10 cellular contexts compared by ENCODE assay signal in genomic region chr17:32491371-32492280, GRCh38. TPM values are rescaled to one million over a fixed set of nuclear protein-coding genes. Genes with fewer than 3 reads are reported as not detected.
DNase-seq lines count a peak whose midpoint lies in the region; ATAC-seq and TF ChIP-seq lines count a peak whose summit lies in the region.
"Had no signal": no experiment of that assay in that cellular context is flagged by ENCODE, and none has a peak within 500 bp of the region (broad histone marks: within the 10 kb centered on the region; RNA-seq: fewer than 3 reads in every experiment).

No MANE protein-coding gene starts in this region.

- H3K36me3 ChIP-seq in transverse colon, result no peaks in the 10 kb centered on the region

- in situ Hi-C loops in GM13976 (cut with MboI; ENCODE audit: low sequenced_read_pairs, unreplicated experiment), result no loop called here
- in situ Hi-C loops in transverse colon (cut with MboI; ENCODE audit: low pct_ligation_motif_present in 1 of 4, low pct_unique_long_range_greater_than_20kb in 1 of 4, low sequenced_read_pairs in 3 of 4), result loop anchor here in 2 of 4 donors (25.0 kb wide), 2 partner anchors 271 to 421 kb away; no protein-coding TSS in a partner anchor

- H3K36me3 Mint-ChIP-seq in CD14-positive monocyte, result peaks cover 30 to 36% of the 10 kb centered on the region in 2 donors
- peaks cover 31% of the 10 kb centered on the region for H3K36me3 Mint-ChIP-seq in activated B cell treated with CpG ODN at 0.5 μM for 24 hours (ENCODE audit: low read depth)
- H3K36me3 Mint-ChIP-seq in nephron progenitor cell (ENCODE audit: low read depth), result peaks cover 11% of the 10 kb centered on the region

- no peak overlapping the region for H3K27ac ChIP-seq in transverse colon

- peaks cover 0 to 11% (median 7%) of the 10 kb centered on the region in 4 donors for H3K4me1 ChIP-seq in transverse colon

- no peak for TF ChIP-seq CTCF in CD14-positive monocyte (IDR thresholded peaks at IDR 0.05)
- no peak for TF ChIP-seq CTCF in GM13976 (IDR thresholded peaks at IDR 0.05; ENCODE audit: borderline replicate concordance, control extremely low read depth, extremely low read depth, insufficient read depth, missing control alignments)
- no peak for TF ChIP-seq CTCF in activated B cell treated with CpG ODN at 0.5 μM for 24 hours (IDR thresholded peaks at IDR 0.05)
- no peak for TF ChIP-seq CTCF in transverse colon (IDR thresholded peaks at IDR 0.05)
- no peak for TF ChIP-seq CTCF in nephron progenitor cell (IDR thresholded peaks at IDR 0.05)

- H3K27me3 Mint-ChIP-seq in CD14-positive monocyte (ENCODE audit: low read depth in 3 of 3) (peaks cover under 1 to 9% (median 3%) of the 10 kb centered on the region in 3 donors), activated B cell treated with CpG ODN at 0.5 μM for 24 hours (no peaks in the 10 kb centered on the region), nephron progenitor cell (ENCODE audit: low read depth, poor library complexity) (peaks cover 4% of the 10 kb centered on the region)

- intact Hi-C loops in CD14-positive monocyte (cut with micrococcal nuclease) (no loop called here), activated B cell treated with CpG ODN at 0.5 μM for 24 hours (cut with micrococcal nuclease) (loop anchor here (1.0 kb wide), 1 partner anchor 12 kb away; no protein-coding TSS in a partner anchor), transverse colon (cut with DNase I; ENCODE audit: low total_unique reads) (no loop called here)

- CTCF ChIA-PET in activated B cell treated with CpG ODN at 0.5 μM for 24 hours (lab: Charles Lee), result interaction anchor here (1.2 kb wide), 1 partner anchor 29 kb away, joined by 6 read pairs; no protein-coding TSS in a partner anchor

- no peak for TF ChIP-seq POLR2A in transverse colon (IDR thresholded peaks at IDR 0.05)

- DNase-seq in CD14-positive monocyte (ENCODE audit: low spot score), result no peak
- DNase-seq in GM13976 (ENCODE audit: low spot score), result peak; percentile 74
- no peak for DNase-seq in activated B cell treated with CpG ODN at 0.5 μM for 24 hours
- peak; percentile 17 for DNase-seq in iris pigment epithelial cell (ENCODE audit: low read depth)
- DNase-seq in transverse colon, result no peak
- no peak for DNase-seq in nephron progenitor cell
- DNase-seq: COR-L47, NCI-H1105 treated with DMSO at 0.1 percent for 48 hours had no signal

- TF ChIP-seq EP300 in transverse colon (IDR thresholded peaks at IDR 0.05; ENCODE audit: low read depth), result no peak

- peaks cover 0 to 4% (median 0%) of the 10 kb centered on the region in 7 donors for H3K9me3 Mint-ChIP-seq in CD14-positive monocyte
- no peaks in the 10 kb centered on the region for H3K9me3 Mint-ChIP-seq in activated B cell treated with CpG ODN at 0.5 μM for 24 hours
- no peaks in the 10 kb centered on the region for H3K9me3 Mint-ChIP-seq in nephron progenitor cell

- ATAC-seq in activated B cell treated with CpG ODN at 0.5 μM for 24 hours (ENCODE audit: low read depth), result no peak
- no peak for ATAC-seq in GM19023 (IDR thresholded peaks at IDR 0.05; ENCODE audit: unreplicated experiment)
- ATAC-seq in HG03442 (IDR thresholded peaks at IDR 0.05; ENCODE audit: unreplicated experiment), result no peak

- H3K9me3 ChIP-seq in transverse colon, result no peaks in the 10 kb centered on the region

- H3K27ac Mint-ChIP-seq in CD14-positive monocyte (peak overlapping the region in 5 of 7 donors; percentile 30 to 93 (median 82)), activated B cell treated with CpG ODN at 0.5 μM for 24 hours (peak overlapping the region; percentile 85), nephron progenitor cell (no peak overlapping the region)

- WGBS in transverse colon (ENCODE audit: low coverage in 1 of 2), 2 donors, result 77 to 81% methylated on average over 3 to 19 of the region's 21 CpGs

- H3K4me1 Mint-ChIP-seq in CD14-positive monocyte, result peaks cover 87% of the 10 kb centered on the region
- peaks cover 77% of the 10 kb centered on the region for H3K4me1 Mint-ChIP-seq in activated B cell treated with CpG ODN at 0.5 μM for 24 hours
- peaks cover 67% of the 10 kb centered on the region for H3K4me1 Mint-ChIP-seq in nephron progenitor cell

- H3K4me3 ChIP-seq in transverse colon, result no peak overlapping the region

- H3K4me3 Mint-ChIP-seq in CD14-positive monocyte (peak overlapping the region in 1 of 2 donors; percentile 35), activated B cell treated with CpG ODN at 0.5 μM for 24 hours (peak overlapping the region; percentile 67), nephron progenitor cell (no peak overlapping the region)

- H3K27me3 ChIP-seq in transverse colon, result no peaks in the 10 kb centered on the region

- POLR2A ChIA-PET in activated B cell treated with CpG ODN at 0.5 μM for 24 hours (lab: Charles Lee), result interaction anchor here (0.6 to 2.4 kb wide), 5 partner anchors 9 to 60 kb away, joined by 4 to 27 read pairs (median 9); no protein-coding TSS in a partner anchor

RNA-seq across cellular contexts. Expression of gene CDK5R1, which starts 4.8 kb away (rescaled TPM):
- under 1 TPM; 0.44 to 0.48 TPM for polyA plus RNA-seq in CD14-positive monocyte
- total RNA-seq in activated B cell treated with CpG ODN at 0.5 μM for 24 hours (9.3 and 9.6 TPM in 2 replicates), transverse colon (10 to 100 TPM in 1 of 4 donors, 1 to 10 TPM in 3; 1.3 to 41.2 (median 2.4) TPM)

RNA-seq across cellular contexts. Expression of gene PSMD11, which starts 47.3 kb away (rescaled TPM):
- polyA plus RNA-seq in CD14-positive monocyte, result 100 to 1,000 TPM in 1 of 2 donors, 10 to 100 TPM in 1; 91.8 to 112 TPM
- total RNA-seq in activated B cell treated with CpG ODN at 0.5 μM for 24 hours, result 115 and 117 TPM in 2 replicates
- 100 to 1,000 TPM in 1 of 4 donors, 10 to 100 TPM in 3; 20.9 to 238 (median 62.3) TPM for total RNA-seq in transverse colon

Comparison
In these comparisons a context has a peak if more than half of its experiments do, and no peak if none do; other contexts are left out.
1. DNase-seq: peak in GM13976 (single experiment) and iris pigment epithelial cell (single experiment); none in CD14-positive monocyte (single experiment), activated B cell treated with CpG ODN at 0.5 μM for 24 hours (single experiment), transverse colon (single experiment) and nephron progenitor cell (single experiment).